ENCODE assay signal across 8 cellular contexts in the genomic region with DNA sequence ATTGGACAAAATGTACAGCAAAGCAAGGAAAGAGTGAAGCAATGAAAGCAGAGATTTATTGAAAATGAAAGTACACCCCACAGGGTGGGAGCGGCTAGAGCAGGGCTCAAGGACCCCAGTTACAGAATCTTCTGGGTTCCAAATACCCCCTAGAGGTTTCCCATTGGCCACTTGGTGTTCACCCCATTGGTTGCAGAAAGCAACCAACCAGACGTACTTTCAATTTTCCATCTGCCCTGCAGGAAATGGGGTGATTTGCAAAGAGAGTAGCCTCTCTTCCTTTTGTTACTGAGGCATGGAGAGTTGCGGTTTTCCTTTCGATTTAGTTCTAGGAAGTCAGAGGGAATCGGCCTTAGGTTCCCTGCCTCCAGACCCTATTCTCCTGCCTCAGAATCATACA. TPM values are rescaled to one million over a fixed set of nuclear protein-coding genes. Genes with fewer than 3 reads are reported as not detected.
A peak's percentile ranks its signal among the peaks of the same experiment; 100 is the strongest.
DNase-seq lines count a peak whose midpoint lies in the region; ATAC-seq and TF ChIP-seq lines count a peak whose summit lies in the region.

No MANE protein-coding gene starts in this region.

- peak; percentile 5 for ATAC-seq in activated naive CD8-positive, alpha-beta T cell treated with anti-CD3 and anti-CD28 coated beads, Interleukin-2, amount 50 U/mL, for 24 hours
- ATAC-seq in lower lobe of right lung = no peak
- no peak for ATAC-seq in upper lobe of right lung
- ATAC-seq in HG02970 (IDR thresholded peaks at IDR 0.05; ENCODE audit: low FRiP score, unreplicated experiment) = no peak
- ATAC-seq in esophagus mucosa = no peak

- in situ Hi-C loops in KBM-7 (cut with MboI; ENCODE audit: low pct_unique_long_range_greater_than_20kb, low sequenced_read_pairs) = no loop called here

- DNase-seq in DMS153 (lab: John Stamatoyannopoulos, UW) (peak; percentile 43), KBM-7 (peak; percentile 90), lower lobe of right lung (no peak), upper lobe of right lung (no peak), HPDE6-E6E7 (ENCODE audit: extremely low spot score) (no peak)
- no peak for DNase-seq in activated naive CD8-positive, alpha-beta T cell treated with anti-CD3 and anti-CD28 coated beads, Interleukin-2, amount 50 U/mL, for 24 hours

- H3K36me3 ChIP-seq in lower lobe of right lung (peaks cover 34% of the 10 kb centered on the region), upper lobe of right lung (peaks cover 34% of the 10 kb centered on the region)

- H3K27me3 ChIP-seq in lower lobe of right lung (ENCODE audit: low read depth) (no peaks in the 10 kb centered on the region), upper lobe of right lung (no peaks in the 10 kb centered on the region)

- H3K9me3 ChIP-seq in lower lobe of right lung = no peaks in the 10 kb centered on the region
- no peaks in the 10 kb centered on the region for H3K9me3 ChIP-seq in upper lobe of right lung

- H3K4me1 ChIP-seq in lower lobe of right lung (peaks cover 85% of the 10 kb centered on the region), upper lobe of right lung (peaks cover 59% of the 10 kb centered on the region)

- H3K4me3 ChIP-seq in lower lobe of right lung (peak overlapping the region; percentile 75), upper lobe of right lung (peak overlapping the region; percentile 62)

- peaks cover 32% of the 10 kb centered on the region for H3K36me3 Mint-ChIP-seq in activated naive CD8-positive, alpha-beta T cell treated with anti-CD3 and anti-CD28 coated beads, Interleukin-2, amount 50 U/mL, for 24 hours (ENCODE audit: low read depth)

- intact Hi-C loops in lower lobe of right lung (cut with DNase I) = loop anchor here (10.0 kb wide), 1 partner anchor 48 kb away; no protein-coding TSS in a partner anchor
- intact Hi-C loops in upper lobe of right lung (cut with DNase I) = no loop called here

- no peaks in the 10 kb centered on the region for H3K9me3 Mint-ChIP-seq in activated naive CD8-positive, alpha-beta T cell treated with anti-CD3 and anti-CD28 coated beads, Interleukin-2, amount 50 U/mL, for 24 hours

- H3K4me3 Mint-ChIP-seq in activated naive CD8-positive, alpha-beta T cell treated with anti-CD3 and anti-CD28 coated beads, Interleukin-2, amount 50 U/mL, for 24 hours = peak overlapping the region; percentile 94

- H3K27ac ChIP-seq in lower lobe of right lung (peak overlapping the region; percentile 64), upper lobe of right lung (peak overlapping the region; percentile 85)

- no peaks in the 10 kb centered on the region for H3K27me3 Mint-ChIP-seq in activated naive CD8-positive, alpha-beta T cell treated with anti-CD3 and anti-CD28 coated beads, Interleukin-2, amount 50 U/mL, for 24 hours

- TF ChIP-seq CTCF in lower lobe of right lung (IDR thresholded peaks at IDR 0.05) = peak; percentile 17
- no peak for TF ChIP-seq CTCF in upper lobe of right lung (IDR thresholded peaks at IDR 0.05)

- H3K27ac Mint-ChIP-seq in activated naive CD8-positive, alpha-beta T cell treated with anti-CD3 and anti-CD28 coated beads, Interleukin-2, amount 50 U/mL, for 24 hours = peak overlapping the region; percentile 80

- H3K4me1 Mint-ChIP-seq in activated naive CD8-positive, alpha-beta T cell treated with anti-CD3 and anti-CD28 coated beads, Interleukin-2, amount 50 U/mL, for 24 hours = peaks cover 69% of the 10 kb centered on the region

RNA-seq across cellular contexts. Expression of a gene that starts 2.4 kb away (rescaled TPM):
- total RNA-seq in lower lobe of right lung (79.4 TPM), upper lobe of right lung (82.9 TPM), esophagus mucosa (28.8 TPM)

RNA-seq across cellular contexts. Expression of a gene that starts 4.8 kb away (rescaled TPM):
- total RNA-seq in lower lobe of right lung (16.3 TPM), upper lobe of right lung (23.4 TPM), esophagus mucosa (10.4 TPM)

Comparison
In these comparisons a context has a peak if more than half of its experiments do, and no peak if none do; other contexts are left out.
1. DNase-seq: peak in DMS153 (single experiment) and KBM-7 (single experiment); none in activated naive CD8-positive, alpha-beta T cell treated with anti-CD3 and anti-CD28 coated beads, Interleukin-2, amount 50 U/mL, for 24 hours (single experiment), lower lobe of right lung (single experiment), upper lobe of right lung (single experiment) and HPDE6-E6E7 (single experiment).